ENCODE assay signal across 7 cellular contexts in genomic region chr12:118373628-118374027, GRCh38. TPM values are rescaled to one million over a fixed set of nuclear protein-coding genes. Genes with fewer than 3 reads are reported as not detected.
DNase-seq lines count a peak whose midpoint lies in the region; ATAC-seq and TF ChIP-seq lines count a peak whose summit lies in the region.

No MANE protein-coding gene starts in this region.

- no peak for ATAC-seq in stimulated activated effector memory CD8-positive, alpha-beta T cell treated with anti-CD3 and anti-CD28 coated beads, Interleukin-12 subunit alpha, Interleukin-12 subunit beta, amount 100 ng/mL, for 72 hours
- no peak for ATAC-seq in HG02763 (IDR thresholded peaks at IDR 0.05; ENCODE audit: unreplicated experiment)
- ATAC-seq in HG02885 (IDR thresholded peaks at IDR 0.05; ENCODE audit: poor library complexity, unreplicated experiment): no peak
- ATAC-seq in GM18502 (IDR thresholded peaks at IDR 0.05; ENCODE audit: poor library complexity, unreplicated experiment): no peak

- DNase-seq in HFFc6: no peak
- DNase-seq in activated CD4-positive, alpha-beta memory T cell treated with anti-CD3 and anti-CD28 coated beads for 36 hours: no peak
- DNase-seq in stimulated activated effector memory CD8-positive, alpha-beta T cell treated with anti-CD3 and anti-CD28 coated beads, Interleukin-12 subunit alpha, Interleukin-12 subunit beta, amount 100 ng/mL, for 72 hours (ENCODE audit: low spot score in 2 of 2): no peak

- POLR2A ChIA-PET in activated CD4-positive, alpha-beta memory T cell treated with anti-CD3 and anti-CD28 coated beads for 36 hours (lab: Charles Lee): interaction anchor here (0.7 to 1.6 kb wide), 3 partner anchors 15 to 100 kb away, joined by 3 read pairs; no protein-coding TSS in a partner anchor

- no peaks in the 10 kb centered on the region for H3K36me3 Mint-ChIP-seq in HFFc6 (ENCODE audit: low read depth)
- no peaks in the 10 kb centered on the region for H3K36me3 Mint-ChIP-seq in activated CD4-positive, alpha-beta memory T cell treated with anti-CD3 and anti-CD28 coated beads for 36 hours
- peaks cover 29% of the 10 kb centered on the region for H3K36me3 Mint-ChIP-seq in stimulated activated effector memory CD8-positive, alpha-beta T cell treated with anti-CD3 and anti-CD28 coated beads, Interleukin-12 subunit alpha, Interleukin-12 subunit beta, amount 100 ng/mL, for 72 hours

- H3K9me3 Mint-ChIP-seq in HFFc6: no peaks in the 10 kb centered on the region
- no peaks in the 10 kb centered on the region for H3K9me3 Mint-ChIP-seq in activated CD4-positive, alpha-beta memory T cell treated with anti-CD3 and anti-CD28 coated beads for 36 hours
- no peaks in the 10 kb centered on the region for H3K9me3 Mint-ChIP-seq in stimulated activated effector memory CD8-positive, alpha-beta T cell treated with anti-CD3 and anti-CD28 coated beads, Interleukin-12 subunit alpha, Interleukin-12 subunit beta, amount 100 ng/mL, for 72 hours

- H3K4me1 Mint-ChIP-seq in HFFc6 (ENCODE audit: low read depth): peaks cover 47% of the 10 kb centered on the region
- H3K4me1 Mint-ChIP-seq in activated CD4-positive, alpha-beta memory T cell treated with anti-CD3 and anti-CD28 coated beads for 36 hours (ENCODE audit: low read depth): peaks cover 46% of the 10 kb centered on the region
- H3K4me1 Mint-ChIP-seq in stimulated activated effector memory CD8-positive, alpha-beta T cell treated with anti-CD3 and anti-CD28 coated beads, Interleukin-12 subunit alpha, Interleukin-12 subunit beta, amount 100 ng/mL, for 72 hours: peaks cover 45% of the 10 kb centered on the region

- intact Hi-C loops in activated CD4-positive, alpha-beta memory T cell treated with anti-CD3 and anti-CD28 coated beads for 36 hours (cut with micrococcal nuclease): loop anchor here (1.0 to 10.0 kb wide), 5 partner anchors 14 to 1291 kb away; partner anchors contain the start of genes PEBP1 and PRKAB1

- peak overlapping the region; percentile 50 for H3K4me3 ChIP-seq in iPS-11a (ENCODE audit: low read depth, low read length)

- TF ChIP-seq CTCF in HFFc6 (IDR thresholded peaks at IDR 0.05): no peak

- peak overlapping the region; percentile 78; the same call in 1 of the 2 replicates for H3K27ac Mint-ChIP-seq in HFFc6
- H3K27ac Mint-ChIP-seq in activated CD4-positive, alpha-beta memory T cell treated with anti-CD3 and anti-CD28 coated beads for 36 hours: peak overlapping the region; percentile 95
- H3K27ac Mint-ChIP-seq in stimulated activated effector memory CD8-positive, alpha-beta T cell treated with anti-CD3 and anti-CD28 coated beads, Interleukin-12 subunit alpha, Interleukin-12 subunit beta, amount 100 ng/mL, for 72 hours: peak overlapping the region; percentile 92

- H3K27me3 Mint-ChIP-seq in HFFc6 (ENCODE audit: insufficient read depth): peaks cover 3% of the 10 kb centered on the region
- no peaks in the 10 kb centered on the region for H3K27me3 Mint-ChIP-seq in activated CD4-positive, alpha-beta memory T cell treated with anti-CD3 and anti-CD28 coated beads for 36 hours

- CTCF ChIA-PET in activated CD4-positive, alpha-beta memory T cell treated with anti-CD3 and anti-CD28 coated beads for 36 hours (lab: Charles Lee): interaction anchor here (0.6 to 2.3 kb wide), 5 partner anchors 15 to 328 kb away, joined by 3 to 17 read pairs (median 3); no protein-coding TSS in a partner anchor

- H3K4me3 Mint-ChIP-seq in HFFc6: peak overlapping the region; percentile 88
- H3K4me3 Mint-ChIP-seq in activated CD4-positive, alpha-beta memory T cell treated with anti-CD3 and anti-CD28 coated beads for 36 hours: peak overlapping the region; percentile 90
- H3K4me3 Mint-ChIP-seq in stimulated activated effector memory CD8-positive, alpha-beta T cell treated with anti-CD3 and anti-CD28 coated beads, Interleukin-12 subunit alpha, Interleukin-12 subunit beta, amount 100 ng/mL, for 72 hours: peak overlapping the region; percentile 94

RNA-seq across cellular contexts. Expression of gene TAOK3, which starts 0.9 kb away (rescaled TPM):
- total RNA-seq in HFFc6 (2021; fragmentation: NEBNext Ultra II Directional; extraction: Animal tissue kit (Norgen Biotek cat#: 25700)): 10 to 100 TPM; 26.0 to 30.7 (median 28.0) TPM
- 10 to 100 TPM; 47.5 to 50.4 TPM for total RNA-seq in activated CD4-positive, alpha-beta memory T cell treated with anti-CD3 and anti-CD28 coated beads for 36 hours

RNA-seq across cellular contexts. Expression of gene SUDS3, which starts 2.7 kb away (rescaled TPM):
- 10 to 100 TPM; 20.5 to 23.4 (median 22.8) TPM for total RNA-seq in HFFc6 (2021; fragmentation: NEBNext Ultra II Directional; extraction: Animal tissue kit (Norgen Biotek cat#: 25700))
- total RNA-seq in activated CD4-positive, alpha-beta memory T cell treated with anti-CD3 and anti-CD28 coated beads for 36 hours: 10 to 100 TPM; 20.6 to 22.0 TPM
